20 cellular contexts compared by ENCODE assay signal in the genomic region with DNA sequence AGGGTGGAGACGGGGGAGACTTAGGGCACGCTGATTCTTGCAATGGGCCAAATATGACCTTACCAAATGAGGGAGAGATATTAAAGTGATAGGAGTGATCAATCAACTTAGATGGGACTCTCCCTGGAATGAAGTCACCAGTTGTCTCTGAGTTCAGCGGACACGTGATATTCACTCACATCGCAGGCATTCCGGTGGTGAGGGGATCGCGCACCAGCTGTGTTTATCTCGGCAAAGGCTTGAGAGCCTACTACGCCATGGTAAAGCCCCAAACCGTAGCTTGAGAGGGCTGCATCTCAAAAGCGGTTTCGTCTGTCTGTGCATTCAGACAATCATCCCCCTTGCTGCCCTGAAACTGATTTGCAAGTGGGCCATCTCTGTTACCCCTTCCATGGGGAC. TPM values are rescaled to one million over a fixed set of nuclear protein-coding genes. Genes with fewer than 3 reads are reported as not detected.
DNase-seq lines count a peak whose midpoint lies in the region; ATAC-seq and TF ChIP-seq lines count a peak whose summit lies in the region.
"Had no signal": no experiment of that assay in that cellular context is flagged by ENCODE, and none has a peak within 500 bp of the region (broad histone marks: within the 10 kb centered on the region; RNA-seq: fewer than 3 reads in every experiment).

No MANE protein-coding gene starts in this region.

- H3K79me2 ChIP-seq in hepatocyte, result peaks cover 52% of the 10 kb centered on the region
- H3K79me2 ChIP-seq in neural progenitor cell (ENCODE audit: low read depth), result peaks cover 75% of the 10 kb centered on the region

- H3K4me3 Mint-ChIP-seq in neural progenitor cell, result peak overlapping the region; percentile 97
- no peak overlapping the region for H3K4me3 Mint-ChIP-seq in activated CD4-positive, alpha-beta memory T cell treated with anti-CD3 and anti-CD28 coated beads, Interleukin-2, amount 10 ng/mL, durations not matched to agents 7 days and 5 days
- H3K4me3 Mint-ChIP-seq in activated T-cell treated with anti-CD3 and anti-CD28 coated beads, Interleukin-2, amount 50 U/mL, for 72 hours, result no peak overlapping the region
- H3K4me3 Mint-ChIP-seq: activated CD4-positive, alpha-beta T cell treated with anti-CD3 and anti-CD28 coated beads for 36 hours; memory B cell had no signal

- no peaks in the 10 kb centered on the region for H3K9me3 ChIP-seq in hepatocyte (ENCODE audit: low read depth)
- no peaks in the 10 kb centered on the region for H3K9me3 ChIP-seq in neural progenitor cell (ENCODE audit: low read depth)
- H3K9me3 ChIP-seq: adrenal gland had no signal

- CTCF ChIA-PET in activated CD4-positive, alpha-beta memory T cell treated with anti-CD3 and anti-CD28 coated beads, Interleukin-2, amount 10 ng/mL, durations not matched to agents 7 days and 5 days (lab: Charles Lee), result no interaction called here

- H3K27me3 ChIP-seq in hepatocyte (no peaks in the 10 kb centered on the region), neural progenitor cell (peaks cover 17% of the 10 kb centered on the region)

- H3K36me3 ChIP-seq in hepatocyte (replicated peaks; ENCODE audit: insufficient read depth, low read depth) (no peaks in the 10 kb centered on the region), neural progenitor cell (no peaks in the 10 kb centered on the region)
- H3K36me3 ChIP-seq: adrenal gland had no signal

- peaks cover 12% of the 10 kb centered on the region for H3K27me3 Mint-ChIP-seq in neural progenitor cell (ENCODE audit: insufficient read depth, low read depth)
- H3K27me3 Mint-ChIP-seq in activated CD4-positive, alpha-beta memory T cell treated with anti-CD3 and anti-CD28 coated beads, Interleukin-2, amount 10 ng/mL, durations not matched to agents 7 days and 5 days, result peaks cover 80% of the 10 kb centered on the region
- H3K27me3 Mint-ChIP-seq in activated T-cell treated with anti-CD3 and anti-CD28 coated beads, Interleukin-2, amount 50 U/mL, for 72 hours (ENCODE audit: low read depth), result peaks cover 71% of the 10 kb centered on the region

- H2AFZ ChIP-seq in hepatocyte, result no peak overlapping the region
- no peak overlapping the region for H2AFZ ChIP-seq in neural progenitor cell (replicated peaks)

- peak overlapping the region; percentile 34 for H3K27ac Mint-ChIP-seq in neural progenitor cell
- no peak overlapping the region for H3K27ac Mint-ChIP-seq in activated CD4-positive, alpha-beta memory T cell treated with anti-CD3 and anti-CD28 coated beads, Interleukin-2, amount 10 ng/mL, durations not matched to agents 7 days and 5 days
- H3K27ac Mint-ChIP-seq in activated T-cell treated with anti-CD3 and anti-CD28 coated beads, Interleukin-2, amount 50 U/mL, for 72 hours, result no peak overlapping the region
- H3K27ac Mint-ChIP-seq: activated CD4-positive, alpha-beta T cell treated with anti-CD3 and anti-CD28 coated beads for 36 hours; memory B cell had no signal

- POLR2A ChIA-PET in activated CD4-positive, alpha-beta memory T cell treated with anti-CD3 and anti-CD28 coated beads, Interleukin-2, amount 10 ng/mL, durations not matched to agents 7 days and 5 days (lab: Charles Lee), result no interaction called here

- peaks cover 64% of the 10 kb centered on the region for H3F3A ChIP-seq in neural progenitor cell (ENCODE audit: low read depth)

- no peak overlapping the region for H3K4me3 ChIP-seq in hepatocyte
- H3K4me3 ChIP-seq in neural progenitor cell, result no peak overlapping the region
- H3K4me3 ChIP-seq: adrenal gland had no signal

- peaks cover 2% of the 10 kb centered on the region for H4K20me1 ChIP-seq in hepatocyte (ENCODE audit: insufficient read depth, poor library complexity, severe bottlenecking)
- H4K20me1 ChIP-seq in neural progenitor cell (ENCODE audit: low read depth), result peaks cover 74% of the 10 kb centered on the region

- H3K4me2 ChIP-seq in hepatocyte (peak overlapping the region; percentile 88), neural progenitor cell (peak overlapping the region; percentile 97)

- H3K27ac ChIP-seq in hepatocyte (peak overlapping the region; percentile 59), neural progenitor cell (no peak overlapping the region)
- H3K27ac ChIP-seq: adrenal gland, C4-2B, HL-60 had no signal

- H3K9me3 Mint-ChIP-seq in neural progenitor cell, result no peaks in the 10 kb centered on the region
- no peaks in the 10 kb centered on the region for H3K9me3 Mint-ChIP-seq in activated CD4-positive, alpha-beta memory T cell treated with anti-CD3 and anti-CD28 coated beads, Interleukin-2, amount 10 ng/mL, durations not matched to agents 7 days and 5 days
- no peaks in the 10 kb centered on the region for H3K9me3 Mint-ChIP-seq in activated T-cell treated with anti-CD3 and anti-CD28 coated beads, Interleukin-2, amount 50 U/mL, for 72 hours
- H3K9me3 Mint-ChIP-seq: memory B cell had no signal

- peaks cover 59% of the 10 kb centered on the region for H3K4me1 ChIP-seq in hepatocyte (ENCODE audit: insufficient read depth)
- peaks cover 74% of the 10 kb centered on the region for H3K4me1 ChIP-seq in neural progenitor cell
- H3K4me1 ChIP-seq: adrenal gland had no signal

- H3K9ac ChIP-seq in neural progenitor cell, result no peak overlapping the region

- no peaks in the 10 kb centered on the region for H3K9me2 ChIP-seq in hepatocyte (replicated peaks; ENCODE audit: insufficient read depth)

- WGBS in hepatocyte (ENCODE audit: low lambda C conversion rate, missing lambda C conversion rate), result 59% methylated on average over 13 of the region's 13 CpGs

- peak; percentile 49 for DNase-seq in DMS79 treated with DMSO at 0.1 percent for 48 hours (lab: John Stamatoyannopoulos, UW)
- peak; percentile 60 for DNase-seq in NCI-H345 (lab: John Stamatoyannopoulos, UW)
- no peak for DNase-seq in hepatocyte (ENCODE audit: low spot score)
- peak; percentile 41 for DNase-seq in neural progenitor cell (ENCODE audit: low spot score)
- no peak for DNase-seq in OCI-M2 (lab: John Stamatoyannopoulos, UW; ENCODE audit: unreplicated experiment)
- DNase-seq in activated CD4-positive, alpha-beta memory T cell treated with anti-CD3 and anti-CD28 coated beads, Interleukin-2, amount 10 ng/mL, durations not matched to agents 7 days and 5 days, result no peak
- DNase-seq in activated T-cell treated with anti-CD3 and anti-CD28 coated beads, Interleukin-2, amount 50 U/mL, for 72 hours, result no peak
- DNase-seq: ACHN; activated CD4-positive, alpha-beta T cell treated with anti-CD3 and anti-CD28 coated beads for 36 hours; activated effector memory CD4-positive, alpha-beta T cell treated with anti-CD3 and anti-CD28 coated beads, Interleukin-2, amount 50 U/mL, for 16 hours; adrenal gland; NCI-H2227 treated with DMSO at 0.1 percent for 48 hours; NK-92 treated with Interleukin-12 subunit alpha and Interleukin-12 subunit beta, amount 100 ng/mL, for 24 hours; RPMI8226 had no signal

- no peaks in the 10 kb centered on the region for H3K36me3 Mint-ChIP-seq in neural progenitor cell
- H3K36me3 Mint-ChIP-seq in activated CD4-positive, alpha-beta memory T cell treated with anti-CD3 and anti-CD28 coated beads, Interleukin-2, amount 10 ng/mL, durations not matched to agents 7 days and 5 days (ENCODE audit: low read depth), result no peaks in the 10 kb centered on the region
- H3K36me3 Mint-ChIP-seq in activated T-cell treated with anti-CD3 and anti-CD28 coated beads, Interleukin-2, amount 50 U/mL, for 72 hours (ENCODE audit: insufficient read depth in 2 of 2), result no peaks in the 10 kb centered on the region
- H3K36me3 Mint-ChIP-seq: memory B cell had no signal

- no peak for TF ChIP-seq CTCF in hepatocyte (IDR thresholded peaks at IDR 0.05; ENCODE audit: poor library complexity)
- TF ChIP-seq CTCF in neural progenitor cell (IDR thresholded peaks at IDR 0.05), result no peak

- ATAC-seq in HG03108 (IDR thresholded peaks at IDR 0.05; ENCODE audit: unreplicated experiment), result no peak
- no peak for ATAC-seq in activated T-cell treated with anti-CD3 and anti-CD28 coated beads, Interleukin-2, amount 50 U/mL, for 72 hours (replicated peaks in 1 of 2)
- ATAC-seq: activated CD4-positive, alpha-beta T cell treated with anti-CD3 and anti-CD28 coated beads for 36 hours; HCT116 had no signal

- H3K4me1 Mint-ChIP-seq in neural progenitor cell, result peaks cover 76% of the 10 kb centered on the region
- H3K4me1 Mint-ChIP-seq in activated CD4-positive, alpha-beta memory T cell treated with anti-CD3 and anti-CD28 coated beads, Interleukin-2, amount 10 ng/mL, durations not matched to agents 7 days and 5 days, result peaks cover 1% of the 10 kb centered on the region
- H3K4me1 Mint-ChIP-seq in activated T-cell treated with anti-CD3 and anti-CD28 coated beads, Interleukin-2, amount 50 U/mL, for 72 hours (ENCODE audit: low read depth), result peaks cover 12% of the 10 kb centered on the region
- H3K4me1 Mint-ChIP-seq: activated CD4-positive, alpha-beta T cell treated with anti-CD3 and anti-CD28 coated beads for 36 hours; memory B cell had no signal

RNA-seq across cellular contexts. Expression of gene BMP7, which starts 5.5 kb away (rescaled TPM):
- total RNA-seq in hepatocyte, result 12.8 and 14.8 TPM in 2 replicates
- 9.1 and 11.4 TPM in 2 replicates for polyA plus RNA-seq in hepatocyte
- 11.2 and 31.1 TPM in 2 replicates for total RNA-seq in neural progenitor cell (ENCODE audit: low replicate concordance)
- not detected for total RNA-seq in activated CD4-positive, alpha-beta memory T cell treated with anti-CD3 and anti-CD28 coated beads, Interleukin-2, amount 10 ng/mL, durations not matched to agents 7 days and 5 days
- under 1 TPM; 0.31 to 0.39 TPM for total RNA-seq in activated T-cell treated with anti-CD3 and anti-CD28 coated beads, Interleukin-2, amount 50 U/mL, for 72 hours
- total RNA-seq: glomerular endothelial cell had no signal

Comparison
In these comparisons a context has a peak if more than half of its experiments do, and no peak if none do; other contexts are left out.
1. DNase-seq: peak in DMS79 treated with DMSO at 0.1 percent for 48 hours (single experiment), NCI-H345 (single experiment) and neural progenitor cell (single experiment); none in hepatocyte (single experiment), OCI-M2 (single experiment), activated CD4-positive, alpha-beta memory T cell treated with anti-CD3 and anti-CD28 coated beads, Interleukin-2, amount 10 ng/mL, durations not matched to agents 7 days and 5 days (single experiment) and activated T-cell treated with anti-CD3 and anti-CD28 coated beads, Interleukin-2, amount 50 U/mL, for 72 hours (0 of 2).